In genomic region chr1:227370463-227371254, GRCh38 we compare ENCODE assay signal across 20 cellular contexts. TPM values are rescaled to one million over a fixed set of nuclear protein-coding genes. Genes with fewer than 3 reads are reported as not detected.
A peak's percentile ranks its signal among the peaks of the same experiment; 100 is the strongest.
DNase-seq lines count a peak whose midpoint lies in the region; FAIRE-seq and TF ChIP-seq lines count a peak whose summit lies in the region.
"Had no signal": no experiment of that assay in that cellular context is flagged by ENCODE, and none has a peak within 500 bp of the region (broad histone marks: within the 10 kb centered on the region; RNA-seq: fewer than 3 reads in every experiment).

No MANE protein-coding gene starts in this region.

- in situ Hi-C loops in GM13977 (cut with MboI; ENCODE audit: low pct_unique_long_range_greater_than_20kb, low sequenced_read_pairs, unreplicated experiment) = no loop called here

- H3K4me1 ChIP-seq in kidney (ENCODE audit: control insufficient read depth in 1 of 2, insufficient read depth in 1 of 2, low read depth in 1 of 2, low read length in 2 of 2) = no peaks in the 10 kb centered on the region
- H3K4me1 ChIP-seq: body of pancreas, left lung had no signal

- H3K27ac ChIP-seq in dorsolateral prefrontal cortex (no peak overlapping the region), kidney (ENCODE audit: low read depth in 2 of 2, low read length in 2 of 2) (no peak overlapping the region)
- H3K27ac ChIP-seq: body of pancreas, left lung had no signal

- TF ChIP-seq CTCF in chondrocyte (IDR thresholded peaks at IDR 0.05) (no peak), neural crest cell (conservative IDR thresholded peaks at IDR 0.05) (no peak), GM13977 (IDR thresholded peaks at IDR 0.05; ENCODE audit: extremely low read depth, insufficient read depth, missing control alignments) (no peak), dorsolateral prefrontal cortex (IDR thresholded peaks at IDR 0.05 in 54 of 56, conservative IDR thresholded peaks at IDR 0.05 in 2 of 56; ENCODE audit: low read depth in 1 of 56, partially characterized antibody in 56 of 56) (no peak), kidney (IDR thresholded peaks at IDR 0.05; ENCODE audit: borderline replicate concordance, extremely low read depth, insufficient read depth) (no peak)

- H3K9me3 ChIP-seq in MG63 (no peaks in the 10 kb centered on the region), kidney (ENCODE audit: control insufficient read depth in 1 of 2, low read length in 2 of 2) (no peaks in the 10 kb centered on the region)
- H3K9me3 ChIP-seq: body of pancreas, left lung had no signal

- H3K9ac ChIP-seq in kidney (ENCODE audit: low read length in 2 of 2) = no peak overlapping the region

- H3K9me3 Mint-ChIP-seq in chondrocyte (ENCODE audit: low read depth) (no peaks in the 10 kb centered on the region), neural crest cell (no peaks in the 10 kb centered on the region)

- DNase-seq in COLO829 (ENCODE audit: low spot score) = peak; percentile 39
- peak; percentile 70 for DNase-seq in MG63
- no peak for DNase-seq in chondrocyte (ENCODE audit: low spot score)
- no peak for DNase-seq in neural crest cell (ENCODE audit: low read depth, low spot score)
- DNase-seq in GM13977 (ENCODE audit: low spot score) = no peak
- no peak for DNase-seq in dorsolateral prefrontal cortex
- DNase-seq in inferior parietal cortex (ENCODE audit: extremely low spot score) = no peak
- DNase-seq in kidney = no peak
- DNase-seq: activated CD4-positive, alpha-beta T cell treated with anti-CD3 and anti-CD28 coated beads for 1 hour; body of pancreas; GF-D8; H7; hypothalamus; left lung; NCI-H187; NCI-H446; SHP77; stimulated activated naive CD4-positive, alpha-beta T cell; T-helper 2 cell had no signal

- H3K4me1 Mint-ChIP-seq in chondrocyte (ENCODE audit: low read depth) (peaks cover 33% of the 10 kb centered on the region), neural crest cell (peaks cover 34% of the 10 kb centered on the region)

- H3K27me3 Mint-ChIP-seq in chondrocyte (ENCODE audit: low read depth) (no peaks in the 10 kb centered on the region), neural crest cell (ENCODE audit: low read depth) (no peaks in the 10 kb centered on the region)

- no peak for FAIRE-seq in kidney (lab: Jason Lieb, UNC)
- FAIRE-seq: GM12892 had no signal

- no peaks in the 10 kb centered on the region for H3K36me3 Mint-ChIP-seq in chondrocyte (ENCODE audit: low read depth)
- no peaks in the 10 kb centered on the region for H3K36me3 Mint-ChIP-seq in neural crest cell (ENCODE audit: low read depth)

- H3K27ac Mint-ChIP-seq in chondrocyte (ENCODE audit: unreplicated experiment) = peak overlapping the region; percentile 56
- H3K27ac Mint-ChIP-seq in neural crest cell (ENCODE audit: unreplicated experiment) = peak overlapping the region; percentile 62

- intact Hi-C loops in dorsolateral prefrontal cortex (cut with DNase I) (no loop called here), kidney (cut with DNase I) (no loop called here)

- H3K4me3 Mint-ChIP-seq in chondrocyte (ENCODE audit: unreplicated experiment) (no peak overlapping the region), neural crest cell (no peak overlapping the region)

- H3K27me3 ChIP-seq in MG63 (no peaks in the 10 kb centered on the region), dorsolateral prefrontal cortex (no peaks in the 10 kb centered on the region)
- H3K27me3 ChIP-seq: body of pancreas, left lung had no signal

- no peak overlapping the region for H3K4me3 ChIP-seq in MG63
- H3K4me3 ChIP-seq in dorsolateral prefrontal cortex = no peak overlapping the region
- no peak overlapping the region for H3K4me3 ChIP-seq in kidney (ENCODE audit: low read length in 2 of 2)
- H3K4me3 ChIP-seq: body of pancreas, left lung had no signal

- no peaks in the 10 kb centered on the region for H3K36me3 ChIP-seq in MG63
- no peaks in the 10 kb centered on the region for H3K36me3 ChIP-seq in kidney (ENCODE audit: control insufficient read depth in 1 of 2, insufficient read depth in 2 of 2, low read length in 2 of 2)
- H3K36me3 ChIP-seq: left lung had no signal

RNA-seq across cellular contexts. Expression of gene CDC42BPA, which starts 52.4 kb away (rescaled TPM):
- total RNA-seq in MG63 (2014; rRNA removed; shearing (Covaris generic); ENCODE audit: low replicate concordance) = 11.6 and 17.1 TPM in 2 replicates
- total RNA-seq in chondrocyte = 59.1 to 77.6 TPM (median 61.6 TPM) in 3 replicates
- total RNA-seq in neural crest cell = 35.6 and 38.0 TPM in 2 replicates
- total RNA-seq in dorsolateral prefrontal cortex = 100 to 1,000 TPM in 119 of 120 experiments, 10 to 100 TPM in 1; 97.5 to 158 (median 125) TPM
- 60.7 TPM for total RNA-seq in kidney
- polyA plus RNA-seq in kidney (ENCODE audit: insufficient read depth, low read depth, low replicate concordance) = 11.2 TPM

Comparison
In these comparisons a context has a peak if more than half of its experiments do, and no peak if none do; other contexts are left out.
1. DNase-seq: peak in COLO829 (single experiment) and MG63 (single experiment); none in chondrocyte (single experiment), neural crest cell (single experiment), GM13977 (single experiment), dorsolateral prefrontal cortex (0 of 10), inferior parietal cortex (single experiment) and kidney (single experiment).